Comparison of ENCODE assay signal across 18 cellular contexts in genomic region chr11:991034-991433, GRCh38. TPM values are rescaled to one million over a fixed set of nuclear protein-coding genes. Genes with fewer than 3 reads are reported as not detected.
DNase-seq lines count a peak whose midpoint lies in the region; ATAC-seq and TF ChIP-seq lines count a peak whose summit lies in the region.
"Had no signal": no experiment of that assay in that cellular context is flagged by ENCODE, and none has a peak within 500 bp of the region (broad histone marks: within the 10 kb centered on the region; RNA-seq: fewer than 3 reads in every experiment).

No MANE protein-coding gene starts in this region.

- H3K4me1 ChIP-seq in H9 (ENCODE audit: insufficient read depth, low read length), result no peaks in the 10 kb centered on the region

- no peak overlapping the region for H3K9ac ChIP-seq in H9 (ENCODE audit: extremely low read depth, insufficient read length, low read length)
- H3K9ac ChIP-seq: SK-N-SH had no signal

- ATAC-seq in activated naive CD4-positive, alpha-beta T cell treated with anti-CD3 and anti-CD28 coated beads, Interleukin-2, amount 50 U/mL, for 72 hours, result no peak
- ATAC-seq in stimulated activated effector memory CD8-positive, alpha-beta T cell treated with anti-CD3 and anti-CD28 coated beads, Interleukin-12 subunit alpha, Interleukin-12 subunit beta, amount 100 ng/mL, for 72 hours, result no peak

- H3K79me2 ChIP-seq in H9 (ENCODE audit: insufficient read depth, low read length), result no peaks in the 10 kb centered on the region

- BruUV-seq in Calu3 (replicated peaks; lab: Mats Ljungman, UMichigan), result no TSS peak

- no peaks in the 10 kb centered on the region for H4K20me1 ChIP-seq in H9 (ENCODE audit: control insufficient read depth, insufficient read depth, insufficient read length)

- no peak overlapping the region for H2BK12ac ChIP-seq in H9 (ENCODE audit: insufficient read length, low read depth, low read length)

- H3K18ac ChIP-seq in H9 (ENCODE audit: insufficient read length, low read depth, low read length), result no peak overlapping the region

- H4K8ac ChIP-seq in H9 (replicated peaks; ENCODE audit: insufficient read length, low read depth, low read length), result no peak overlapping the region

- no peak overlapping the region for H2BK15ac ChIP-seq in H9 (ENCODE audit: low read depth, low read length)

- no peaks in the 10 kb centered on the region for H3K9me3 Mint-ChIP-seq in activated naive CD4-positive, alpha-beta T cell treated with anti-CD3 and anti-CD28 coated beads, Interleukin-2, amount 50 U/mL, for 72 hours
- H3K9me3 Mint-ChIP-seq in H9, result peaks cover 0 to 6% of the 10 kb centered on the region in 2 experiments; a peak in 2 of 5 replicates
- H3K9me3 Mint-ChIP-seq in brain, result no peaks in the 10 kb centered on the region
- no peaks in the 10 kb centered on the region for H3K9me3 Mint-ChIP-seq in stimulated activated effector memory CD8-positive, alpha-beta T cell treated with anti-CD3 and anti-CD28 coated beads, Interleukin-12 subunit alpha, Interleukin-12 subunit beta, amount 100 ng/mL, for 72 hours
- no peaks in the 10 kb centered on the region for H3K9me3 Mint-ChIP-seq in Calu3 (ENCODE audit: low read depth, unreplicated experiment)

- no peak overlapping the region for H3K23ac ChIP-seq in H9 (ENCODE audit: insufficient read length, low read depth, low read length)

- peaks cover 5 to 14% of the 10 kb centered on the region in 2 donors for H3K36me3 Mint-ChIP-seq in activated naive CD4-positive, alpha-beta T cell treated with anti-CD3 and anti-CD28 coated beads, Interleukin-2, amount 50 U/mL, for 72 hours
- H3K36me3 Mint-ChIP-seq in H9 (ENCODE audit: insufficient read depth in 1 of 3, low read depth in 3 of 3) (peaks cover 27 to 71% (median 66%) of the 10 kb centered on the region in 3 experiments), brain (peaks cover 37% of the 10 kb centered on the region), Calu3 (ENCODE audit: insufficient read depth, unreplicated experiment) (peaks cover 46% of the 10 kb centered on the region)
- peaks cover 62% of the 10 kb centered on the region for H3K36me3 Mint-ChIP-seq in stimulated activated effector memory CD8-positive, alpha-beta T cell treated with anti-CD3 and anti-CD28 coated beads, Interleukin-12 subunit alpha, Interleukin-12 subunit beta, amount 100 ng/mL, for 72 hours

- no peak overlapping the region for H3K27ac ChIP-seq in H9 (ENCODE audit: insufficient read length, low read depth, low read length)

- H3K4me1 Mint-ChIP-seq in H9, result peaks cover 3% of the 10 kb centered on the region in 2 experiments; a peak in 2 of 4 replicates
- H3K4me1 Mint-ChIP-seq in brain, result peaks cover 9% of the 10 kb centered on the region
- peaks cover 18% of the 10 kb centered on the region for H3K4me1 Mint-ChIP-seq in stimulated activated effector memory CD8-positive, alpha-beta T cell treated with anti-CD3 and anti-CD28 coated beads, Interleukin-12 subunit alpha, Interleukin-12 subunit beta, amount 100 ng/mL, for 72 hours
- H3K4me1 Mint-ChIP-seq in Calu3 (ENCODE audit: low read depth, unreplicated experiment), result no peaks in the 10 kb centered on the region

- no peak overlapping the region for H4K5ac ChIP-seq in H9 (ENCODE audit: insufficient read length, low read depth, low read length)

- CTCF ChIA-PET in Calu3 (lab: Charles Lee), result interaction anchor here (0.7 kb wide), 1 partner anchor 51 kb away, joined by 3 read pairs; no protein-coding TSS in a partner anchor

- no peak overlapping the region for H2AK5ac ChIP-seq in H9 (ENCODE audit: insufficient read length, low read length)

- TF ChIP-seq CTCF in H9 (conservative IDR thresholded peaks at IDR 0.05), result no peak
- TF ChIP-seq CTCF in brain (conservative IDR thresholded peaks at IDR 0.05), result no peak
- no peak for TF ChIP-seq CTCF in Calu3 (IDR thresholded peaks at IDR 0.05; ENCODE audit: unreplicated experiment)

- H3K27me3 Mint-ChIP-seq in H9 (ENCODE audit: low read depth) (no peaks in the 10 kb centered on the region; the same call in 1 of the 2 replicates), brain (no peaks in the 10 kb centered on the region), Calu3 (ENCODE audit: unreplicated experiment) (no peaks in the 10 kb centered on the region)

- no peak overlapping the region; a peak in 1 of 5 replicates for H3K4me3 Mint-ChIP-seq in H9
- H3K4me3 Mint-ChIP-seq in brain, result no peak overlapping the region
- H3K4me3 Mint-ChIP-seq in stimulated activated effector memory CD8-positive, alpha-beta T cell treated with anti-CD3 and anti-CD28 coated beads, Interleukin-12 subunit alpha, Interleukin-12 subunit beta, amount 100 ng/mL, for 72 hours, result no peak overlapping the region
- no peak overlapping the region for H3K4me3 Mint-ChIP-seq in Calu3 (ENCODE audit: low read depth, unreplicated experiment)
- H3K4me3 Mint-ChIP-seq: CD14-positive monocyte had no signal

- H3T11ph ChIP-seq in H9 (ENCODE audit: low read length), result no peak overlapping the region

- H3K27ac Mint-ChIP-seq in activated naive CD4-positive, alpha-beta T cell treated with anti-CD3 and anti-CD28 coated beads, Interleukin-2, amount 50 U/mL, for 72 hours, result peak overlapping the region; percentile 70 to 74
- H3K27ac Mint-ChIP-seq in H9, result peak overlapping the region in 2 of 3 experiments; percentile 57 to 62; a peak in 2 of 7 replicates
- peak overlapping the region in 3 of 5 experiments; percentile 17 to 33 (median 28) for H3K27ac Mint-ChIP-seq in brain
- peak overlapping the region; percentile 77 for H3K27ac Mint-ChIP-seq in stimulated activated effector memory CD8-positive, alpha-beta T cell treated with anti-CD3 and anti-CD28 coated beads, Interleukin-12 subunit alpha, Interleukin-12 subunit beta, amount 100 ng/mL, for 72 hours
- no peak overlapping the region for H3K27ac Mint-ChIP-seq in Calu3 (ENCODE audit: unreplicated experiment)

- no CpG with 5 or more reads among the region's 12 CpGs for WGBS in H9 (ENCODE audit: extremely low coverage, insufficient read length, low lambda C conversion rate)

- no peaks in the 10 kb centered on the region for H3K79me1 ChIP-seq in H9 (ENCODE audit: insufficient read depth, low read depth, low read length, poor library complexity, severe bottlenecking)

- H3K14ac ChIP-seq in H9 (ENCODE audit: insufficient read depth, low read length), result no peak overlapping the region; the same call in 1 of the 2 replicates

- H3K56ac ChIP-seq in H9 (ENCODE audit: insufficient read length, low read depth, low read length), result no peak overlapping the region

- H2BK5ac ChIP-seq in H9 (ENCODE audit: insufficient read length, low read length), result no peak overlapping the region

- H3K4ac ChIP-seq in H9 (ENCODE audit: low read depth, low read length), result no peak overlapping the region

- no peak overlapping the region for H4K91ac ChIP-seq in H9 (ENCODE audit: insufficient read length, low read depth, low read length)

- no peak overlapping the region for H2BK20ac ChIP-seq in H9 (ENCODE audit: low read depth, low read length, poor library complexity, severe bottlenecking)

- H3K9me3 ChIP-seq in H9 (ENCODE audit: control insufficient read depth, low read depth, low read length), result no peaks in the 10 kb centered on the region
- H3K9me3 ChIP-seq: SK-N-SH had no signal

- intact Hi-C loops in Calu3 (cut with micrococcal nuclease; ENCODE audit: unreplicated experiment), result no loop called here

- no peak for DNase-seq in activated naive CD4-positive, alpha-beta T cell treated with anti-CD3 and anti-CD28 coated beads, Interleukin-2, amount 50 U/mL, for 72 hours (ENCODE audit: low spot score in 2 of 2)
- no peak for DNase-seq in activated naive CD4-positive, alpha-beta T cell (lab: John Stamatoyannopoulos, UW)
- DNase-seq in H9 (no peak), HuH-7.5 (ENCODE audit: low spot score) (no peak), Calu3 (no peak)
- no peak for DNase-seq in stimulated activated effector memory CD8-positive, alpha-beta T cell treated with anti-CD3 and anti-CD28 coated beads, Interleukin-12 subunit alpha, Interleukin-12 subunit beta, amount 100 ng/mL, for 72 hours (ENCODE audit: low spot score in 2 of 2)
- DNase-seq: DMS79; KBM-7; NCI-H1092; NCI-H1436; NCI-H187 treated with DMSO at 0.1 percent for 48 hours; NK-92 treated with Interleukin-12 subunit alpha and Interleukin-12 subunit beta, amount 100 ng/mL, for 24 hours; SIG-M5; SK-N-SH had no signal

- H3K27me3 ChIP-seq in H9 (ENCODE audit: insufficient read depth, low read length), result no peaks in the 10 kb centered on the region

- H2BK120ac ChIP-seq in H9 (ENCODE audit: low read depth, low read length, poor library complexity, severe bottlenecking), result no peak overlapping the region

- no peaks in the 10 kb centered on the region for H3K23me2 ChIP-seq in H9 (ENCODE audit: insufficient read length, low read depth, low read length, poor library complexity, severe bottlenecking)

- no peak overlapping the region for H2AFZ ChIP-seq in H9 (ENCODE audit: low read length)

- no peak overlapping the region for H3K4me2 ChIP-seq in H9 (ENCODE audit: insufficient read depth, insufficient read length, low read length)
- H3K4me2 ChIP-seq: SK-N-SH had no signal

RNA-seq across cellular contexts. Expression of gene MUC6, which starts 45.5 kb away (rescaled TPM):
- total RNA-seq in activated naive CD4-positive, alpha-beta T cell treated with anti-CD3 and anti-CD28 coated beads, Interleukin-2, amount 50 U/mL, for 72 hours, result not detected
- total RNA-seq in H9 (2021) (not detected in 2 replicates), Calu3 (2022) (0.73 and 4.6 TPM in 2 replicates)
- 0.75 TPM for polyA plus RNA-seq in brain (ENCODE audit: insufficient read depth, low read depth, low replicate concordance)
- total RNA-seq: H4, NCI-H460 had no signal
- polyA plus RNA-seq: CD14-positive monocyte, SK-N-SH had no signal
